ENCODE assay signal across 7 cellular contexts in genomic region chr2:219476605-219477578, GRCh38. TPM values are rescaled to one million over a fixed set of nuclear protein-coding genes. Genes with fewer than 3 reads are reported as not detected.
DNase-seq lines count a peak whose midpoint lies in the region; TF ChIP-seq lines count a peak whose summit lies in the region.
"Had no signal": no experiment of that assay in that cellular context is flagged by ENCODE, and none has a peak within 500 bp of the region (broad histone marks: within the 10 kb centered on the region; RNA-seq: fewer than 3 reads in every experiment).

No MANE protein-coding gene starts in this region.

- no peaks in the 10 kb centered on the region for H3K36me3 Mint-ChIP-seq in neural crest cell (ENCODE audit: low read depth)

- DNase-seq in ecto neural progenitor cell (ENCODE audit: low spot score) = peak; percentile 87
- peak; percentile 66 for DNase-seq in neural crest cell (ENCODE audit: low read depth, low spot score)
- no peak for DNase-seq in NCI-H2029 treated with DMSO at 0.1 percent for 48 hours (lab: John Stamatoyannopoulos, UW)
- no peak for DNase-seq in DMS153 treated with DMSO at 0.1 percent for 48 hours (lab: John Stamatoyannopoulos, UW; ENCODE audit: unreplicated experiment)
- DNase-seq in effector memory CD4-positive, alpha-beta T cell = no peak

- POLR2A ChIA-PET in HEK293 (lab: Yijun Ruan, JAX) = interaction anchor here (0.6 to 0.9 kb wide), 2 partner anchors 35 to 47 kb away, joined by 4 to 5 read pairs; no protein-coding TSS in a partner anchor

- CTCF ChIA-PET in HEK293 (lab: Yijun Ruan, JAX) = interaction anchor here (0.5 to 10.6 kb wide), 30 partner anchors 9 to 583 kb away, joined by 3 to 156 read pairs (median 8); partner anchors contain the start of gene GMPPA

- H3K27ac ChIP-seq in HEK293 (ENCODE audit: extremely low read depth, low read depth, low read length) = no peak overlapping the region
- H3K27ac ChIP-seq in effector memory CD4-positive, alpha-beta T cell (ENCODE audit: insufficient read depth, low read length, poor library complexity, severe bottlenecking) = no peak overlapping the region

- peaks cover 22% of the 10 kb centered on the region for H3K27me3 Mint-ChIP-seq in neural crest cell (ENCODE audit: low read depth)

- peak overlapping the region; percentile 86 for H3K27ac Mint-ChIP-seq in neural crest cell (ENCODE audit: unreplicated experiment)

- no peaks in the 10 kb centered on the region for H3K27me3 ChIP-seq in effector memory CD4-positive, alpha-beta T cell (replicated peaks; ENCODE audit: control insufficient read depth, insufficient read depth, low read length, poor library complexity, severe bottlenecking)

- TF ChIP-seq CTCF in HEK293 (tag by site-specific recombination; IDR thresholded peaks at IDR 0.05) (no peak), neural crest cell (conservative IDR thresholded peaks at IDR 0.05) (no peak)

- H3K4me3 Mint-ChIP-seq in neural crest cell = peak overlapping the region; percentile 84

- H3K4me3 ChIP-seq in HEK293 (ENCODE audit: low read depth, low read length) = no peak overlapping the region
- H3K4me3 ChIP-seq in effector memory CD4-positive, alpha-beta T cell (ENCODE audit: insufficient read depth, low read depth, low read length, poor library complexity, severe bottlenecking) = no peak overlapping the region

- H3K9me3 ChIP-seq in HEK293 (ENCODE audit: control insufficient read depth, insufficient read depth, low read depth, low read length) = no peaks in the 10 kb centered on the region
- H3K9me3 ChIP-seq in effector memory CD4-positive, alpha-beta T cell (ENCODE audit: control insufficient read depth, low read length) = no peaks in the 10 kb centered on the region

- H3K9me3 Mint-ChIP-seq in neural crest cell = no peaks in the 10 kb centered on the region

- H3K36me3 ChIP-seq in HEK293 (ENCODE audit: control insufficient read depth in 2 of 2, insufficient read depth in 1 of 2, low read length in 2 of 2) = peaks cover 0 to 22% of the 10 kb centered on the region in 2 experiments; a peak in 1 of 3 replicates
- no peaks in the 10 kb centered on the region for H3K36me3 ChIP-seq in effector memory CD4-positive, alpha-beta T cell (ENCODE audit: control insufficient read depth, insufficient read depth, low read length)

- 0 out of 2 replicates have a peak, but pooled peaks cover 2% of the 10 kb centered on the region for H3K4me1 ChIP-seq in HEK293 (ENCODE audit: control insufficient read depth, insufficient read depth, low read length)
- peaks cover 3% of the 10 kb centered on the region for H3K4me1 ChIP-seq in effector memory CD4-positive, alpha-beta T cell (ENCODE audit: control insufficient read depth, insufficient read depth, low read length, poor library complexity, severe bottlenecking)

- H3K4me1 Mint-ChIP-seq in neural crest cell = peaks cover 12% of the 10 kb centered on the region

TF ChIP-seq in HEK293, 187 proteins besides CTCF, POLR2A, EP300 and RAD21:
- TF ChIP-seq ZNF544 (tag by site-specific recombination; IDR thresholded peaks at IDR 0.05) (no peak), ZNF394 (tag by site-specific recombination; IDR thresholded peaks at IDR 0.05; ENCODE audit: borderline replicate concordance) (no peak), OSR2 (tag by site-specific recombination; IDR thresholded peaks at IDR 0.05) (no peak), SP3 (tag by site-specific recombination; IDR thresholded peaks at IDR 0.05) (no peak), ZNF19 (tag by site-specific recombination; IDR thresholded peaks at IDR 0.05; ENCODE audit: low read depth) (no peak), ZNF791 (tag by site-specific recombination; IDR thresholded peaks at IDR 0.05) (no peak), ZNF747 (tag by site-specific recombination; IDR thresholded peaks at IDR 0.05) (no peak), ZFHX2 (tag by site-specific recombination; conservative IDR thresholded peaks at IDR 0.05) (peak; percentile 23; the same call in 1 of the 2 replicates), ZNF433 (tag by site-specific recombination; IDR thresholded peaks at IDR 0.05; ENCODE audit: low read depth) (no peak), KLF1 (tag by site-specific recombination; IDR thresholded peaks at IDR 0.05) (peak; percentile 30; the same call in 1 of the 2 replicates)
- TF ChIP-seq, protein P1, sequence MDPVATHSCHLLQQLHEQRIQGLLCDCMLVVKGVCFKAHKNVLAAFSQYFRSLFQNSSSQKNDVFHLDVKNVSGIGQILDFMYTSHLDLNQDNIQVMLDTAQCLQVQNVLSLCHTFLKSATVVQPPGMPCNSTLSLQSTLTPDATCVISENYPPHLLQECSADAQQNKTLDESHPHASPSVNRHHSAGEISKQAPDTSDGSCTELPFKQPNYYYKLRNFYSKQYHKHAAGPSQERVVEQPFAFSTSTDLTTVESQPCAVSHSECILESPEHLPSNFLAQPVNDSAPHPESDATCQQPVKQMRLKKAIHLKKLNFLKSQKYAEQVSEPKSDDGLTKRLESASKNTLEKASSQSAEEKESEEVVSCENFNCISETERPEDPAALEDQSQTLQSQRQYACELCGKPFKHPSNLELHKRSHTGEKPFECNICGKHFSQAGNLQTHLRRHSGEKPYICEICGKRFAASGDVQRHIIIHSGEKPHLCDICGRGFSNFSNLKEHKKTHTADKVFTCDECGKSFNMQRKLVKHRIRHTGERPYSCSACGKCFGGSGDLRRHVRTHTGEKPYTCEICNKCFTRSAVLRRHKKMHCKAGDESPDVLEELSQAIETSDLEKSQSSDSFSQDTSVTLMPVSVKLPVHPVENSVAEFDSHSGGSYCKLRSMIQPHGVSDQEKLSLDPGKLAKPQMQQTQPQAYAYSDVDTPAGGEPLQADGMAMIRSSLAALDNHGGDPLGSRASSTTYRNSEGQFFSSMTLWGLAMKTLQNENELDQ (tag by site-specific recombination; IDR thresholded peaks at IDR 0.05; ENCODE audit: low read depth) = no peak
- TF ChIP-seq, protein P2, sequence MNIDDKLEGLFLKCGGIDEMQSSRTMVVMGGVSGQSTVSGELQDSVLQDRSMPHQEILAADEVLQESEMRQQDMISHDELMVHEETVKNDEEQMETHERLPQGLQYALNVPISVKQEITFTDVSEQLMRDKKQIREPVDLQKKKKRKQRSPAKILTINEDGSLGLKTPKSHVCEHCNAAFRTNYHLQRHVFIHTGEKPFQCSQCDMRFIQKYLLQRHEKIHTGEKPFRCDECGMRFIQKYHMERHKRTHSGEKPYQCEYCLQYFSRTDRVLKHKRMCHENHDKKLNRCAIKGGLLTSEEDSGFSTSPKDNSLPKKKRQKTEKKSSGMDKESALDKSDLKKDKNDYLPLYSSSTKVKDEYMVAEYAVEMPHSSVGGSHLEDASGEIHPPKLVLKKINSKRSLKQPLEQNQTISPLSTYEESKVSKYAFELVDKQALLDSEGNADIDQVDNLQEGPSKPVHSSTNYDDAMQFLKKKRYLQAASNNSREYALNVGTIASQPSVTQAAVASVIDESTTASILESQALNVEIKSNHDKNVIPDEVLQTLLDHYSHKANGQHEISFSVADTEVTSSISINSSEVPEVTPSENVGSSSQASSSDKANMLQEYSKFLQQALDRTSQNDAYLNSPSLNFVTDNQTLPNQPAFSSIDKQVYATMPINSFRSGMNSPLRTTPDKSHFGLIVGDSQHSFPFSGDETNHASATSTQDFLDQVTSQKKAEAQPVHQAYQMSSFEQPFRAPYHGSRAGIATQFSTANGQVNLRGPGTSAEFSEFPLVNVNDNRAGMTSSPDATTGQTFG (tag by site-specific recombination; IDR thresholded peaks at IDR 0.05; ENCODE audit: borderline replicate concordance) = no peak
TF ChIP-seq in HEK293: peak in this region for 2.

RNA-seq across cellular contexts. Expression of gene GMPPA, which starts 21.8 kb away (rescaled TPM):
- 24.3 and 26.1 TPM in 2 replicates for total RNA-seq in neural crest cell

RNA-seq across cellular contexts. Expression of gene ASIC4, which starts 37.4 kb away (rescaled TPM):
- 1.0 and 1.5 TPM in 2 replicates for total RNA-seq in neural crest cell
- total RNA-seq: LHCN-M2 had no signal

RNA-seq across cellular contexts. Expression of gene SPEG, which starts 42.2 kb away (rescaled TPM):
- total RNA-seq in neural crest cell = 13.4 and 17.5 TPM in 2 replicates

RNA-seq across cellular contexts. Expression of gene DES, which starts 58.7 kb away (rescaled TPM):
- 0.28 TPM in 1 of 2 replicates, not detected in the other for total RNA-seq in neural crest cell

Comparison
In these comparisons a context has a peak if more than half of its experiments do, and no peak if none do; other contexts are left out.
1. DNase-seq: peak in ecto neural progenitor cell (single experiment) and neural crest cell (single experiment); none in NCI-H2029 treated with DMSO at 0.1 percent for 48 hours (single experiment), DMS153 treated with DMSO at 0.1 percent for 48 hours (single experiment) and effector memory CD4-positive, alpha-beta T cell (0 of 3).